Comparison of ENCODE assay signal across 29 cellular contexts in the genomic region with DNA sequence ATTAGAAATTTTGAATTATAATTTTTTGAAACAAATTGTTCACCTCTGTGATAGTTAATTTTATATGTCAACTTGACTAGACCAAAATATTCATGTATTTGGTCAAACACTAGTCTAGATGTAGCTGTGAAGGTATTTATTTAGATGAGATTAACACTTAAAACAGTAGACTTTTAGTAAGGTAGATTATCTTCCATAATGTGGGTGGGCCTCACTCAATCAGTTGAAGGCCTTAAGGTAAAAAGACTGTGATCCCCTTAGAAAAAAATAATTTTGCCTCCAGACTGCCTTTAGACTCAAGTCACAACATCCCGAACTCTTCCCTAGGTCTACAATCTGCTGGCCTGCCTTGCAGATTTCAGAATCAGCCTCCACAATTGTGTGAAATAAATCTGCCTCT.
"Had no signal": no experiment of that assay in that cellular context is flagged by ENCODE, and none has a peak within 500 bp of the region (broad histone marks: within the 10 kb centered on the region; RNA-seq: fewer than 3 reads in every experiment).

No MANE protein-coding gene starts in this region.

- H3K9me3 Mint-ChIP-seq: stimulated activated naive CD8-positive, alpha-beta T cell treated with anti-CD3 and anti-CD28 coated beads, Interleukin-15, Interleukin-2, amounts not matched to agents 100 ng/mL and 50 ng/mL, for 24 hours had no signal

- ATAC-seq: stimulated activated effector memory CD8-positive, alpha-beta T cell treated with anti-CD3 and anti-CD28 coated beads, Interleukin-12 subunit alpha, Interleukin-12 subunit beta, amount 100 ng/mL, for 72 hours; stimulated activated memory B cell treated with anti-CD40 and anti-IgM and Interleukin-4, amounts not matched to agents 10 μg/mL and 1 μg/mL and 100 μg/mL, for 72 hours; stimulated activated naive B cell treated with anti-CD40 and anti-IgM and Interleukin-4, amounts not matched to agents 10 μg/mL and 1 μg/mL and 100 μg/mL, for 72 hours; stimulated activated naive CD8-positive, alpha-beta T cell treated with anti-CD3 and anti-CD28 coated beads, Interleukin-15, amount 100 ng/mL, for 72 hours; stimulated activated naive CD8-positive, alpha-beta T cell treated with anti-CD3 and anti-CD28 coated beads, Interleukin-15, Interleukin-2, amounts not matched to agents 100 U/mL and 50 U/mL, for 24 hours; upper lobe of right lung had no signal

- H3K4me1 Mint-ChIP-seq: stimulated activated effector memory CD8-positive, alpha-beta T cell treated with anti-CD3 and anti-CD28 coated beads, Interleukin-12 subunit alpha, Interleukin-12 subunit beta, amount 100 ng/mL, for 72 hours; stimulated activated memory B cell treated with anti-CD40 and anti-IgM and Interleukin-4, amounts not matched to agents 10 μg/mL and 1 μg/mL and 100 μg/mL, for 72 hours; stimulated activated naive B cell treated with anti-CD40 and anti-IgM and Interleukin-4, amounts not matched to agents 10 μg/mL and 1 μg/mL and 100 μg/mL, for 72 hours; stimulated activated naive CD8-positive, alpha-beta T cell treated with anti-CD3 and anti-CD28 coated beads, Interleukin-15, amount 100 ng/mL, for 72 hours had no signal

- H3K4me3 ChIP-seq: stomach, suprapubic skin, testis, thoracic aorta, thyroid gland, tibial artery, tibial nerve, transverse colon, upper lobe of left lung, upper lobe of right lung, uterus, vagina had no signal

- H3K27ac ChIP-seq: stomach, suprapubic skin, testis, thoracic aorta, thyroid gland, tibial artery, tibial nerve, transverse colon, upper lobe of left lung, upper lobe of right lung, uterus, vagina had no signal

- H3K27ac Mint-ChIP-seq: stimulated activated effector memory CD8-positive, alpha-beta T cell treated with anti-CD3 and anti-CD28 coated beads, Interleukin-12 subunit alpha, Interleukin-12 subunit beta, amount 100 ng/mL, for 72 hours; stimulated activated memory B cell treated with anti-CD40 and anti-IgM and Interleukin-4, amounts not matched to agents 10 μg/mL and 1 μg/mL and 100 μg/mL, for 72 hours; stimulated activated naive B cell treated with anti-CD40 and anti-IgM and Interleukin-4, amounts not matched to agents 10 μg/mL and 1 μg/mL and 100 μg/mL, for 72 hours; stimulated activated naive CD8-positive, alpha-beta T cell treated with anti-CD3 and anti-CD28 coated beads, Interleukin-15, amount 100 ng/mL, for 72 hours; stimulated activated naive CD8-positive, alpha-beta T cell treated with anti-CD3 and anti-CD28 coated beads, Interleukin-15, Interleukin-2, amounts not matched to agents 100 ng/mL and 50 ng/mL, for 24 hours; type B pancreatic cell had no signal

- H3K27me3 Mint-ChIP-seq: stimulated activated memory B cell treated with anti-CD40 and anti-IgM and Interleukin-4, amounts not matched to agents 10 μg/mL and 1 μg/mL and 100 μg/mL, for 72 hours; stimulated activated naive B cell treated with anti-CD40 and anti-IgM and Interleukin-4, amounts not matched to agents 10 μg/mL and 1 μg/mL and 100 μg/mL, for 72 hours; stimulated activated naive CD8-positive, alpha-beta T cell treated with anti-CD3 and anti-CD28 coated beads, Interleukin-15, amount 100 ng/mL, for 72 hours; stimulated activated naive CD8-positive, alpha-beta T cell treated with anti-CD3 and anti-CD28 coated beads, Interleukin-15, Interleukin-2, amounts not matched to agents 100 ng/mL and 50 ng/mL, for 24 hours; type B pancreatic cell had no signal

- H3K27me3 ChIP-seq: stomach, suprapubic skin, testis, thyroid gland, tibial artery, tibial nerve, transverse colon, upper lobe of left lung, upper lobe of right lung, uterus, vagina had no signal

- FAIRE-seq: urothelium cell line had no signal

- DNase-seq: stimulated activated CD4-positive, alpha-beta T cell treated with anti-CD3 and anti-CD28 coated beads, Interleukin-2, amount 100 ng/mL, for 48 hours; stimulated activated CD4-positive, alpha-beta T cell treated with anti-CD3 and anti-CD28 coated beads, Interleukin-4, amount 100 ng/mL, for 1 hour; stimulated activated CD4-positive, alpha-beta T cell treated with anti-CD3 and anti-CD28 coated beads, Interleukin-4, amount 100 ng/mL, for 24 hours; stimulated activated CD4-positive, alpha-beta T cell treated with anti-CD3 and anti-CD28 coated beads, Interleukin-4, amount 100 ng/mL, for 4 hours; stimulated activated CD8-positive, alpha-beta memory T cell treated with anti-CD3 and anti-CD28 coated beads, Interleukin-4, amount 100 ng/mL, for 48 hours; stimulated activated naive B cell treated with anti-CD40 and anti-IgM and Interleukin-4, amounts not matched to agents 10 μg/mL and 1 μg/mL and 100 μg/mL, for 72 hours; stimulated activated naive CD4-positive, alpha-beta T cell; stimulated activated naive CD4-positive, alpha-beta T cell treated with Interleukin-2 at 50 U/mL for 16 hours; stimulated activated naive CD8-positive, alpha-beta T cell treated with anti-CD3 and anti-CD28 coated beads, Interleukin-15, amount 100 ng/mL, for 72 hours; stimulated activated naive CD8-positive, alpha-beta T cell treated with anti-CD3 and anti-CD28 coated beads, Interleukin-15, Interleukin-2, amounts not matched to agents 100 U/mL and 50 U/mL, for 24 hours; stomach; substantia nigra; testis; thyroid gland; tibial artery; transverse colon; trophoblast cell; upper lobe of left lung; upper lobe of right lung; uterus had no signal

- H3K4me1 ChIP-seq: stomach, suprapubic skin, testis, thyroid gland, tibial artery, tibial nerve, transverse colon, upper lobe of left lung, upper lobe of right lung, uterus, vagina had no signal

- H3K36me3 ChIP-seq: stomach, suprapubic skin, thoracic aorta, thyroid gland, tibial artery, tibial nerve, transverse colon, upper lobe of left lung, upper lobe of right lung, uterus, vagina had no signal

- H3K9me3 ChIP-seq: stomach, suprapubic skin, testis, thoracic aorta, thyroid gland, tibial artery, tibial nerve, transverse colon, upper lobe of left lung, upper lobe of right lung, uterus, vagina had no signal

- H3K36me3 Mint-ChIP-seq: stimulated activated effector memory CD8-positive, alpha-beta T cell treated with anti-CD3 and anti-CD28 coated beads, Interleukin-12 subunit alpha, Interleukin-12 subunit beta, amount 100 ng/mL, for 72 hours; stimulated activated memory B cell treated with anti-CD40 and anti-IgM and Interleukin-4, amounts not matched to agents 10 μg/mL and 1 μg/mL and 100 μg/mL, for 72 hours; stimulated activated naive B cell treated with anti-CD40 and anti-IgM and Interleukin-4, amounts not matched to agents 10 μg/mL and 1 μg/mL and 100 μg/mL, for 72 hours; type B pancreatic cell had no signal

- H3K4me3 Mint-ChIP-seq: stimulated activated effector memory CD8-positive, alpha-beta T cell treated with anti-CD3 and anti-CD28 coated beads, Interleukin-12 subunit alpha, Interleukin-12 subunit beta, amount 100 ng/mL, for 72 hours; stimulated activated memory B cell treated with anti-CD40 and anti-IgM and Interleukin-4, amounts not matched to agents 10 μg/mL and 1 μg/mL and 100 μg/mL, for 72 hours; stimulated activated naive B cell treated with anti-CD40 and anti-IgM and Interleukin-4, amounts not matched to agents 10 μg/mL and 1 μg/mL and 100 μg/mL, for 72 hours; stimulated activated naive CD8-positive, alpha-beta T cell treated with anti-CD3 and anti-CD28 coated beads, Interleukin-15, amount 100 ng/mL, for 72 hours; stimulated activated naive CD8-positive, alpha-beta T cell treated with anti-CD3 and anti-CD28 coated beads, Interleukin-15, Interleukin-2, amounts not matched to agents 100 ng/mL and 50 ng/mL, for 24 hours; type B pancreatic cell had no signal
